Comparison of ENCODE assay signal across 1 cellular context in genomic region chr4:140187316-140187695, GRCh38.
TF ChIP-seq lines count a peak whose summit lies in the region.

No MANE protein-coding gene starts in this region.

TF ChIP-seq in HCT116, 20 proteins besides CTCF, POLR2A, EP300 and RAD21:
- TF ChIP-seq TCF7L2 (IDR thresholded peaks at IDR 0.05; ENCODE audit: borderline replicate concordance, extremely low read depth, insufficient read depth, insufficient read length) = no peak
- TF ChIP-seq SIN3A (IDR thresholded peaks at IDR 0.05; ENCODE audit: low read depth) = no peak
- no peak for TF ChIP-seq ELF1 (IDR thresholded peaks at IDR 0.05; ENCODE audit: borderline replicate concordance, low read depth)
- TF ChIP-seq ATF3 (IDR thresholded peaks at IDR 0.05) = no peak
- no peak for TF ChIP-seq EZH2 (IDR thresholded peaks at IDR 0.05)
- TF ChIP-seq ZFX (IDR thresholded peaks at IDR 0.05) = no peak
- no peak for TF ChIP-seq POLR2AphosphoS5 (IDR thresholded peaks at IDR 0.05; ENCODE audit: low read depth, low read length)
